Comparison of ENCODE assay signal across 11 cellular contexts in the genomic region with DNA sequence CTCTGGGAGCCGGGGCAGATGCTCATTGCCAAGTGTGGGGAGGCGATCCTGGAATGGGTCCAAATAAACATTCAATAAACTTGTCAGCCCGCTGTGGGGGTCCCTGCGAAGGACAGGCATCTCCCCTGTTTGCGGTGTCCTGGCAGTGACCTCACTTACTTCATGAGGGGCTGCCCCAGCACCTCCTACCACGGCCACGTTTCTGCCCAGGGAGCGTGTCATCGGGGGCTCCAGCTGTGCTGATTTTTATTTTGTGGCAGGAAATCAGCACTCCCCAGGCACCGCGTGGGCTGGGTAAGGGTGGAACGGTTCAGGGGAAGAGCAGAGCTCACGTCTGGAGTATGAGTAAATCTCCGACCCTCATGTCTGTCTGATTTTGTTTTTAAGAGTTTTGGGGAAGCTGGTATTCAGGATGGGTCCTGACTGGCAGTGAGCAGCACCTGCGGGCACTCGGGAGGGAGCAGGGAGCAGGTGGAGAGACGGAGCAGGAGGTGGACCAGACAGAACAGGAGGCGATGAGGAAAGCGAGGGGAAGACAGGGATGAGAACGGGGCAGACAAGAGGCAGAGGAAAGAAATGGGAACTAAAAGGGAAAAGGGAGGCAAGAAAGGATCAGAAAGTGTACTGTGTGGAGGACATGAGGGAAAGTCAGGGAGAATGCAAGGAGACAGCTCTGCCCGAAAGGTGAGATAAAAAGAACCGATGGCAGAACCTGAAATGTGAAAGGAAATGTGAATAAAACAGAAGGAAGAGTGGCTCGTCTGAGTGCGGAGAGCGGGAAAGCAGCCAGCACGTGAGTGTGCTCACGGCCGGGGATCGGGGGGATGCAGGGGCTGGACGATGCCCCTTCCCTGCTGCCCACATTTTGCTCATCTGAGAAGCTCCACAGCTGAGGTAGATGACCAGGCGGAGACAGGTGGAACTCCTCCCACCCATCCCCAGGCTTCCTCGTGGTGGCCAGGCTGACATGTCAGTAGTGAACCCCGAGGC.
"Had no signal": no experiment of that assay in that cellular context is flagged by ENCODE, and none has a peak within 500 bp of the region (broad histone marks: within the 10 kb centered on the region; RNA-seq: fewer than 3 reads in every experiment).

No MANE protein-coding gene starts in this region.

- DNase-seq: activated CD4-positive, alpha-beta memory T cell treated with anti-CD3 and anti-CD28 coated beads, Interleukin-2, amount 10 ng/mL, durations not matched to agents 7 days and 5 days; activated gamma-delta T cell; activated naive CD8-positive, alpha-beta T cell treated with anti-CD3 and anti-CD28 coated beads for 36 hours; activated T-cell treated with anti-CD3 and anti-CD28 coated beads, Interleukin-2, amount 50 U/mL, for 48 hours; immature natural killer cell; naive thymus-derived CD8-positive, alpha-beta T cell; T1000 had no signal

- H3K36me3 ChIP-seq: tibial nerve had no signal

- H3K9me3 ChIP-seq: tibial nerve had no signal

- H3K4me3 ChIP-seq: lung, tibial nerve had no signal

- H3K27ac ChIP-seq: dorsolateral prefrontal cortex, tibial nerve, VCaP had no signal
